Comparison of ENCODE assay signal across 19 cellular contexts in the genomic region with DNA sequence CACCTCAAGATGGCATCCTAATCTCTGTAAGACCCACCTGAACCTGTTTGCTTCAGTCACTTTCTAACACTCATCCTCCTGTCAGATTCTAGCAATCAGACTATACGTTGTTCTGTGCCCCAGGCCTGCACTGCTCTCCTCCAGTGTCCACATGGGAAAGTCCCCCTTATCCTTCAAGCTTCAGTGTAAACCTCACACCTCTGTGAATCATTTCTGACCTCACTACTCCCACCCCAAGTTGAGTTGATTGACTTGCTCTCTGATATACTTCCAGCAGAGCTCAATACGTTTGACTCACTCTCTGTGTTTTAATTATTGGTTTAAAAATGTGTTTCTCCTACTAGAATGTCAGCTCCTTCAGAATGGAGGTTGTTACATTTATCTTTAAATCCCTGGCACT.
DNase-seq lines count a peak whose midpoint lies in the region; ATAC-seq, FAIRE-seq and TF ChIP-seq lines count a peak whose summit lies in the region.
"Had no signal": no experiment of that assay in that cellular context is flagged by ENCODE, and none has a peak within 500 bp of the region (broad histone marks: within the 10 kb centered on the region; RNA-seq: fewer than 3 reads in every experiment).

No MANE protein-coding gene starts in this region.

- in situ Hi-C loops in GM12878 (cut with MboI) = no loop called here

- no peak for TF ChIP-seq POLR2A in GM12878 (IDR thresholded peaks at IDR 0.05; ENCODE audit: low read depth, low read length)

- SMC1A ChIA-PET in GM12878 (lab: Charles Lee; ENCODE audit: uncharacterized antibody, unreplicated experiment) = no interaction called here

- H3K4me1 ChIP-seq in GM12878 (ENCODE audit: control insufficient read depth, insufficient read depth, low read length) = no peaks in the 10 kb centered on the region
- H3K4me1 ChIP-seq: lower lobe of right lung had no signal

- H3K4me3 ChIP-seq in GM12878 = no peak overlapping the region
- H3K4me3 ChIP-seq: lower lobe of right lung had no signal

- RAD21 ChIA-PET in GM12878 (lab: Charles Lee; ENCODE audit: unreplicated experiment) = no interaction called here

- POLR2A ChIA-PET in activated naive CD8-positive, alpha-beta T cell treated with anti-CD3 and anti-CD28 coated beads, Interleukin-2, amount 10 ng/mL, durations not matched to agents 7 days and 5 days (lab: Charles Lee) = no interaction called here
- POLR2A ChIA-PET in GM12878 (lab: Charles Lee) = interaction anchor here (0.6 kb wide), 1 partner anchor 118 kb away, joined by 3 read pairs; no protein-coding TSS in a partner anchor

- H3K27me3 Mint-ChIP-seq in activated naive CD8-positive, alpha-beta T cell treated with anti-CD3 and anti-CD28 coated beads, Interleukin-2, amount 10 ng/mL, durations not matched to agents 7 days and 5 days = no peaks in the 10 kb centered on the region
- no peaks in the 10 kb centered on the region for H3K27me3 Mint-ChIP-seq in activated naive CD8-positive, alpha-beta T cell treated with anti-CD3 and anti-CD28 coated beads for 36 hours
- H3K27me3 Mint-ChIP-seq: naive thymus-derived CD8-positive, alpha-beta T cell; progenitor cell of endocrine pancreas; stimulated activated naive CD8-positive, alpha-beta T cell treated with anti-CD3 and anti-CD28 coated beads, Interleukin-15, Interleukin-2, amounts not matched to agents 100 ng/mL and 50 ng/mL, for 24 hours had no signal

- H3K9me3 Mint-ChIP-seq in activated naive CD8-positive, alpha-beta T cell treated with anti-CD3 and anti-CD28 coated beads, Interleukin-2, amount 10 ng/mL, durations not matched to agents 7 days and 5 days = no peaks in the 10 kb centered on the region
- H3K9me3 Mint-ChIP-seq in activated naive CD8-positive, alpha-beta T cell treated with anti-CD3 and anti-CD28 coated beads for 36 hours = no peaks in the 10 kb centered on the region
- H3K9me3 Mint-ChIP-seq: CD8-positive, alpha-beta T cell; naive thymus-derived CD8-positive, alpha-beta T cell; stimulated activated naive CD8-positive, alpha-beta T cell treated with anti-CD3 and anti-CD28 coated beads, Interleukin-15, Interleukin-2, amounts not matched to agents 100 ng/mL and 50 ng/mL, for 24 hours had no signal

- H3K27ac ChIP-seq in GM12878 (ENCODE audit: control insufficient read depth, insufficient read depth) = no peak overlapping the region
- H3K27ac ChIP-seq: lower lobe of right lung, WERI-Rb-1 had no signal

- CTCF ChIA-PET in GM12878 (lab: Yijun Ruan, JAX) = interaction anchor here (1.4 to 2.0 kb wide), 2 partner anchors 9 to 15 kb away, joined by 5 to 7 read pairs; no protein-coding TSS in a partner anchor

- no peak overlapping the region for H3K9ac ChIP-seq in GM12878 (ENCODE audit: control insufficient read depth, insufficient read depth, low read length)

- no peaks in the 10 kb centered on the region for H3K79me2 ChIP-seq in GM12878 (ENCODE audit: control insufficient read depth, insufficient read depth, low read length)

- FAIRE-seq in GM12878 (lab: Jason Lieb, UNC) (no peak), urothelium cell line (lab: Jason Lieb, UNC) (no peak)

- no peaks in the 10 kb centered on the region for H3K36me3 ChIP-seq in GM12878 (ENCODE audit: control insufficient read depth in 2 of 2, insufficient read depth in 2 of 2, low read length in 1 of 2)
- H3K36me3 ChIP-seq: lower lobe of right lung, WERI-Rb-1 had no signal

- no peak overlapping the region for H2AFZ ChIP-seq in GM12878 (ENCODE audit: control insufficient read depth, low read depth, low read length)

- H3K4me1 Mint-ChIP-seq in activated naive CD8-positive, alpha-beta T cell treated with anti-CD3 and anti-CD28 coated beads, Interleukin-2, amount 10 ng/mL, durations not matched to agents 7 days and 5 days = peaks cover 11% of the 10 kb centered on the region
- H3K4me1 Mint-ChIP-seq in activated naive CD8-positive, alpha-beta T cell treated with anti-CD3 and anti-CD28 coated beads for 36 hours = peaks cover 7% of the 10 kb centered on the region

- intact Hi-C loops in GM12878 (cut with micrococcal nuclease; ENCODE audit: unreplicated experiment) = no loop called here

- no peaks in the 10 kb centered on the region for H3K9me3 ChIP-seq in GM12878 (replicated peaks; ENCODE audit: control insufficient read depth, insufficient read depth, low read length)
- H3K9me3 ChIP-seq: lower lobe of right lung had no signal

- no peaks in the 10 kb centered on the region for H3K27me3 ChIP-seq in GM12878 (replicated peaks in 1 of 2; ENCODE audit: control insufficient read depth in 2 of 2, insufficient read depth in 2 of 2, low read length in 1 of 2)

- no peak overlapping the region for H3K4me2 ChIP-seq in GM12878 (ENCODE audit: control insufficient read depth, insufficient read depth)

- no peak for TF ChIP-seq EP300 in GM12878 (IDR thresholded peaks at IDR 0.05; ENCODE audit: borderline replicate concordance in 1 of 2, control insufficient read depth in 1 of 2, low read depth in 2 of 2, low read length in 2 of 2)

- no peak overlapping the region for H3K4me3 Mint-ChIP-seq in activated naive CD8-positive, alpha-beta T cell treated with anti-CD3 and anti-CD28 coated beads, Interleukin-2, amount 10 ng/mL, durations not matched to agents 7 days and 5 days
- no peak overlapping the region for H3K4me3 Mint-ChIP-seq in activated naive CD8-positive, alpha-beta T cell treated with anti-CD3 and anti-CD28 coated beads for 36 hours
- H3K4me3 Mint-ChIP-seq: CD8-positive, alpha-beta T cell; naive thymus-derived CD8-positive, alpha-beta T cell; stimulated activated naive CD8-positive, alpha-beta T cell treated with anti-CD3 and anti-CD28 coated beads, Interleukin-15, Interleukin-2, amounts not matched to agents 100 ng/mL and 50 ng/mL, for 24 hours had no signal

- peaks cover 10% of the 10 kb centered on the region for H3K36me3 Mint-ChIP-seq in activated naive CD8-positive, alpha-beta T cell treated with anti-CD3 and anti-CD28 coated beads, Interleukin-2, amount 10 ng/mL, durations not matched to agents 7 days and 5 days
- H3K36me3 Mint-ChIP-seq in activated naive CD8-positive, alpha-beta T cell treated with anti-CD3 and anti-CD28 coated beads for 36 hours = peaks cover 6% of the 10 kb centered on the region

- no peak for TF ChIP-seq RAD21 in GM12878 (IDR thresholded peaks at IDR 0.05; ENCODE audit: insufficient read depth, low read depth, low read length)

- WGBS in GM12878 (ENCODE audit: insufficient coverage, insufficient replicate concordance, low lambda C conversion rate, missing lambda C conversion rate) = 94% methylated on average over 2 of the region's 2 CpGs

- H3K27ac Mint-ChIP-seq in activated naive CD8-positive, alpha-beta T cell treated with anti-CD3 and anti-CD28 coated beads, Interleukin-2, amount 10 ng/mL, durations not matched to agents 7 days and 5 days = no peak overlapping the region
- H3K27ac Mint-ChIP-seq in activated naive CD8-positive, alpha-beta T cell treated with anti-CD3 and anti-CD28 coated beads for 36 hours = no peak overlapping the region
- H3K27ac Mint-ChIP-seq: CD8-positive, alpha-beta T cell; naive thymus-derived CD8-positive, alpha-beta T cell; progenitor cell of endocrine pancreas; stimulated activated naive CD8-positive, alpha-beta T cell treated with anti-CD3 and anti-CD28 coated beads, Interleukin-15, Interleukin-2, amounts not matched to agents 100 ng/mL and 50 ng/mL, for 24 hours had no signal

- no peaks in the 10 kb centered on the region for H4K20me1 ChIP-seq in GM12878 (ENCODE audit: control insufficient read depth, insufficient read depth)

- no TSS peak for BruUV-seq in GM12878 (replicated peaks; lab: Mats Ljungman, UMichigan)

- no peak for DNase-seq in activated naive CD8-positive, alpha-beta T cell treated with anti-CD3 and anti-CD28 coated beads, Interleukin-2, amount 10 ng/mL, durations not matched to agents 7 days and 5 days
- DNase-seq in activated naive CD8-positive, alpha-beta T cell treated with anti-CD3 and anti-CD28 coated beads for 36 hours = no peak
- DNase-seq in GM12878 (ENCODE audit: low read depth, low spot score) = no peak
- peak; percentile 6 for DNase-seq in stimulated activated naive CD8-positive, alpha-beta T cell treated with anti-CD3 and anti-CD28 coated beads, Interleukin-15, Interleukin-2, amounts not matched to agents 100 U/mL and 50 U/mL, for 24 hours
- DNase-seq in AG20443 (ENCODE audit: low spot score) = no peak
- no peak for DNase-seq in urothelium cell line (ENCODE audit: low spot score)
- DNase-seq: ACHN; activated effector memory CD4-positive, alpha-beta T cell treated with anti-CD3 and anti-CD28 coated beads, Interleukin-2, amount 50 U/mL, for 16 hours; CD8-positive, alpha-beta T cell; KBM-7; lower lobe of right lung; naive thymus-derived CD8-positive, alpha-beta T cell; NCI-H1092 treated with DMSO at 0.1 percent for 48 hours; stimulated activated CD4-positive, alpha-beta T cell treated with anti-CD3 and anti-CD28 coated beads, Interleukin-12 subunit alpha, Interleukin-12 subunit beta, amount 100 ng/mL, for 4 hours; WERI-Rb-1 had no signal

- peak; percentile 22 for ATAC-seq in activated naive CD8-positive, alpha-beta T cell treated with anti-CD3 and anti-CD28 coated beads, Interleukin-2, amount 10 ng/mL, durations not matched to agents 7 days and 5 days (ENCODE audit: low read depth)
- ATAC-seq in HG02870 (IDR thresholded peaks at IDR 0.05; ENCODE audit: unreplicated experiment) (peak; percentile 65), GM12878 (peak; percentile 82), GM21447 (IDR thresholded peaks at IDR 0.05; ENCODE audit: unreplicated experiment) (no peak)
- ATAC-seq in stimulated activated naive CD8-positive, alpha-beta T cell treated with anti-CD3 and anti-CD28 coated beads, Interleukin-15, Interleukin-2, amounts not matched to agents 100 U/mL and 50 U/mL, for 24 hours = peak; percentile 86
- ATAC-seq: CD8-positive, alpha-beta T cell; lower lobe of right lung; naive thymus-derived CD8-positive, alpha-beta T cell had no signal

- TF ChIP-seq CTCF in GM12878 (IDR thresholded peaks at IDR 0.05 in 2 of 3, conservative IDR thresholded peaks at IDR 0.05 in 1 of 3; ENCODE audit: control insufficient read depth in 2 of 3, extremely low read depth in 1 of 3, insufficient read depth in 1 of 3, low read depth in 3 of 3, low read length in 3 of 3) = no peak

TF ChIP-seq in GM12878, 131 proteins besides CTCF, POLR2A, EP300 and RAD21 (continues in another document):
- TF ChIP-seq, protein P1, sequence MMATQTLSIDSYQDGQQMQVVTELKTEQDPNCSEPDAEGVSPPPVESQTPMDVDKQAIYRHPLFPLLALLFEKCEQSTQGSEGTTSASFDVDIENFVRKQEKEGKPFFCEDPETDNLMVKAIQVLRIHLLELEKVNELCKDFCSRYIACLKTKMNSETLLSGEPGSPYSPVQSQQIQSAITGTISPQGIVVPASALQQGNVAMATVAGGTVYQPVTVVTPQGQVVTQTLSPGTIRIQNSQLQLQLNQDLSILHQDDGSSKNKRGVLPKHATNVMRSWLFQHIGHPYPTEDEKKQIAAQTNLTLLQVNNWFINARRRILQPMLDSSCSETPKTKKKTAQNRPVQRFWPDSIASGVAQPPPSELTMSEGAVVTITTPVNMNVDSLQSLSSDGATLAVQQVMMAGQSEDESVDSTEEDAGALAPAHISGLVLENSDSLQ (IDR thresholded peaks at IDR 0.05) = peak; percentile 78
